In the genomic region with DNA sequence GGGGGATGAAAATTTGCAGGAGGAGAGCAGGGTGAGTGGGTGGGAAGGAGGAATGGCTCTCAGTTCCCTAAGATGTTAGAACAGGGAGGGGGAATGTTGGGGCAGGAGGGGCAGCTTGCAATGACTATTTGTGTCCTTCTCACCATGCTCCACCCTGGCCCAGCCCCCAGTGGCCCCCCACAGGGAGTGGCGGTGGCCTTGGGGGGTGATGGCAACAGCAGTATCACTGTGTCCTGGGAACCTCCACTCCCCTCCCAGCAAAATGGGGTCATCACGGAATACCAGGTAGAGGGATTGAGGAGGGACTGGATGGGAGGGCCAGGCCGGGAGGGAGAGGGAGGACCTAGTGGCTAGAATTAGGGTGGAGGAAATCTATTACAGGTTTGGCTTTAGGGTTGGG, we compare ENCODE assay signal across 9 cellular contexts. TPM values are rescaled to one million over a fixed set of nuclear protein-coding genes. Genes with fewer than 3 reads are reported as not detected.
DNase-seq lines count a peak whose midpoint lies in the region; ATAC-seq and TF ChIP-seq lines count a peak whose summit lies in the region.
"Had no signal": no experiment of that assay in that cellular context is flagged by ENCODE, and none has a peak within 500 bp of the region (broad histone marks: within the 10 kb centered on the region; RNA-seq: fewer than 3 reads in every experiment).

No MANE protein-coding gene starts in this region.

- H3K9me3 ChIP-seq in Panc1 (ENCODE audit: control insufficient read depth, insufficient read depth, low read depth, low read length): no peaks in the 10 kb centered on the region

- in situ Hi-C loops in Panc1 (cut with HindIII; ENCODE audit: low pct_unique_long_range_greater_than_20kb, low sequenced_read_pairs): no loop called here

- no peaks in the 10 kb centered on the region for H3K36me3 ChIP-seq in Panc1 (ENCODE audit: control insufficient read depth, insufficient read depth, low read length)

- POLR2A ChIA-PET in Panc1 (lab: Charles Lee): interaction anchor here (0.6 kb wide), 1 partner anchor 25 kb away, joined by 3 read pairs; no protein-coding TSS in a partner anchor

- CTCF ChIA-PET in Calu3 (lab: Charles Lee): no interaction called here
- CTCF ChIA-PET in Panc1 (lab: Charles Lee): interaction anchor here (0.6 to 1.4 kb wide), 2 partner anchors 9 to 11 kb away, joined by 5 to 14 read pairs; a partner anchor contains a TSS

- peak overlapping the region; percentile 89 for H3K27ac ChIP-seq in Panc1 (ENCODE audit: low read length)

- H3K4me1 ChIP-seq in Panc1 (ENCODE audit: control insufficient read depth, insufficient read depth, low read length): peaks cover 4% of the 10 kb centered on the region

- H3K27me3 ChIP-seq in Panc1 (ENCODE audit: control insufficient read depth, insufficient read depth, low read length): peaks cover 23% of the 10 kb centered on the region

- no peak for TF ChIP-seq CTCF in Calu3 (IDR thresholded peaks at IDR 0.05; ENCODE audit: unreplicated experiment)
- no peak for TF ChIP-seq CTCF in Panc1 (IDR thresholded peaks at IDR 0.05)
- TF ChIP-seq CTCF in endothelial cell (IDR thresholded peaks at IDR 0.05; ENCODE audit: unreplicated experiment): no peak
- TF ChIP-seq CTCF in progenitor cell of endocrine pancreas (IDR thresholded peaks at IDR 0.05; ENCODE audit: unreplicated experiment): no peak

- ATAC-seq in Panc1 (no peak), GM18861 (IDR thresholded peaks at IDR 0.05; ENCODE audit: unreplicated experiment) (no peak), HG02678 (IDR thresholded peaks at IDR 0.05; ENCODE audit: unreplicated experiment) (no peak)

- intact Hi-C loops in Calu3 (cut with micrococcal nuclease; ENCODE audit: unreplicated experiment) (no loop called here), Panc1 (cut with micrococcal nuclease; ENCODE audit: unreplicated experiment) (no loop called here)

- no peaks in the 10 kb centered on the region for H3K9me3 Mint-ChIP-seq in Calu3 (ENCODE audit: low read depth, unreplicated experiment)
- H3K9me3 Mint-ChIP-seq in endothelial cell (ENCODE audit: unreplicated experiment): no peaks in the 10 kb centered on the region
- H3K9me3 Mint-ChIP-seq in progenitor cell of endocrine pancreas (ENCODE audit: low read depth): no peaks in the 10 kb centered on the region

- H3K36me3 Mint-ChIP-seq in Calu3 (ENCODE audit: insufficient read depth, unreplicated experiment): peaks cover 17% of the 10 kb centered on the region
- H3K36me3 Mint-ChIP-seq in endothelial cell (ENCODE audit: low read depth, unreplicated experiment): peaks cover 2% of the 10 kb centered on the region
- no peaks in the 10 kb centered on the region for H3K36me3 Mint-ChIP-seq in progenitor cell of endocrine pancreas (ENCODE audit: insufficient read depth)

- H3K4me1 Mint-ChIP-seq in Calu3 (ENCODE audit: low read depth, unreplicated experiment) (no peaks in the 10 kb centered on the region), endothelial cell (ENCODE audit: unreplicated experiment) (peaks cover 38% of the 10 kb centered on the region), progenitor cell of endocrine pancreas (ENCODE audit: low read depth) (no peaks in the 10 kb centered on the region)

- H3K4me3 Mint-ChIP-seq in Calu3 (ENCODE audit: low read depth, unreplicated experiment) (peak overlapping the region; percentile 67), endothelial cell (ENCODE audit: unreplicated experiment) (peak overlapping the region; percentile 71), progenitor cell of endocrine pancreas (ENCODE audit: low read depth) (peak overlapping the region; percentile 63)

- H3K27me3 Mint-ChIP-seq in Calu3 (ENCODE audit: unreplicated experiment): peaks cover 88% of the 10 kb centered on the region
- H3K27me3 Mint-ChIP-seq in endothelial cell (ENCODE audit: unreplicated experiment): peaks cover 28% of the 10 kb centered on the region
- peaks cover 80% of the 10 kb centered on the region for H3K27me3 Mint-ChIP-seq in progenitor cell of endocrine pancreas

- no TSS peak for BruUV-seq in Calu3 (replicated peaks; lab: Mats Ljungman, UMichigan)
- no TSS peak for BruUV-seq in Panc1 (replicated peaks; lab: Mats Ljungman, UMichigan)

- no peak for DNase-seq in Calu3
- no peak for DNase-seq in Panc1 (ENCODE audit: low read depth, low spot score)
- DNase-seq in endothelial cell (ENCODE audit: low spot score): no peak
- no peak for DNase-seq in progenitor cell of endocrine pancreas (ENCODE audit: low spot score, unreplicated experiment)
- DNase-seq in stimulated activated CD4-positive, alpha-beta T cell treated with anti-CD3 and anti-CD28 coated beads, Interleukin-15, amount 100 ng/mL, for 24 hours: no peak
- DNase-seq in 8988T: no peak

- H3K27ac Mint-ChIP-seq in Calu3 (ENCODE audit: unreplicated experiment): no peak overlapping the region
- peak overlapping the region; percentile 61 for H3K27ac Mint-ChIP-seq in endothelial cell (ENCODE audit: unreplicated experiment)
- no peak overlapping the region for H3K27ac Mint-ChIP-seq in progenitor cell of endocrine pancreas

- peak overlapping the region; percentile 65 to 68 for H3K4me3 ChIP-seq in Panc1 (ENCODE audit: low read depth in 2 of 2, low read length in 2 of 2)

RNA-seq across cellular contexts. Expression of a gene that starts 10.2 kb away (rescaled TPM):
- total RNA-seq in Calu3 (2022) (0.69 and 0.99 TPM in 2 replicates), Panc1 (2021; ENCODE audit: unreplicated experiment) (12.0 TPM), endothelial cell (ENCODE audit: unreplicated experiment) (40.0 TPM), progenitor cell of endocrine pancreas (9.9 and 10.2 TPM in 2 replicates)
- polyA plus RNA-seq in Panc1 (2012; ENCODE audit: insufficient read length): 15.7 TPM

RNA-seq across cellular contexts. Expression of a gene that starts 22.3 kb away (rescaled TPM):
- not detected in 2 replicates for total RNA-seq in Calu3 (2022)
- total RNA-seq in Panc1 (2021; ENCODE audit: unreplicated experiment): 0.26 TPM
- not detected for polyA plus RNA-seq in Panc1 (2012; ENCODE audit: insufficient read length)
- total RNA-seq in endothelial cell (ENCODE audit: unreplicated experiment): 28.8 TPM
- not detected in 2 replicates for total RNA-seq in progenitor cell of endocrine pancreas

RNA-seq across cellular contexts. Expression of a gene that starts 43.6 kb away (rescaled TPM):
- total RNA-seq in Calu3 (2022) (not detected in 2 replicates), Panc1 (2021; ENCODE audit: unreplicated experiment) (not detected), endothelial cell (ENCODE audit: unreplicated experiment) (not detected), progenitor cell of endocrine pancreas (not detected in 2 replicates)
- polyA plus RNA-seq in Panc1 (2012; ENCODE audit: insufficient read length): not detected
- total RNA-seq: sciatic nerve had no signal

Comparison
In these comparisons a context has a peak if more than half of its experiments do, and no peak if none do; other contexts are left out.
1. RNA of a gene that starts 22.3 kb away (total RNA-seq): 28.8 TPM in endothelial cell (single experiment); 0.26 TPM in Panc1 (single experiment), not detected in Calu3 and not detected in progenitor cell of endocrine pancreas; every median in the first group is over 10 times any median in the second.
2. Peak in every context shown above with its lines, with median percentiles within 50 percentile points of each other: H3K4me3 Mint-ChIP-seq.